In genomic region chr13:77544365-77544764, GRCh38 we compare ENCODE assay signal across 12 cellular contexts. TPM values are rescaled to one million over a fixed set of nuclear protein-coding genes. Genes with fewer than 3 reads are reported as not detected.
DNase-seq lines count a peak whose midpoint lies in the region; ATAC-seq, FAIRE-seq and TF ChIP-seq lines count a peak whose summit lies in the region.
"Had no signal": no experiment of that assay in that cellular context is flagged by ENCODE, and none has a peak within 500 bp of the region (broad histone marks: within the 10 kb centered on the region; RNA-seq: fewer than 3 reads in every experiment).

No MANE protein-coding gene starts in this region.

- no peaks in the 10 kb centered on the region for H3K9me3 ChIP-seq in body of pancreas
- no peaks in the 10 kb centered on the region for H3K9me3 ChIP-seq in tibial artery
- H3K9me3 ChIP-seq: upper lobe of left lung had no signal

- peak; percentile 45 to 73 (median 59) for DNase-seq in body of pancreas
- DNase-seq in iris pigment epithelial cell (ENCODE audit: low read depth) = peak; percentile 65
- DNase-seq in tibial artery = peak; percentile 44 to 68
- DNase-seq in SW 1271 (lab: John Stamatoyannopoulos, UW) = no peak
- DNase-seq in D721Med (ENCODE audit: insufficient read length, low spot score) = no peak
- DNase-seq: activated CD4-positive, alpha-beta T cell treated with anti-CD3 and anti-CD28 coated beads, Interleukin-2, amount 10 ng/mL, durations not matched to agents 7 days and 5 days; GOT3 had no signal

- intact Hi-C loops in body of pancreas (cut with DNase I) = no loop called here
- intact Hi-C loops in tibial artery (cut with DNase I; ENCODE audit: low total_unique reads) = no loop called here

- H3K4me3 ChIP-seq in body of pancreas = no peak overlapping the region
- H3K4me3 ChIP-seq in tibial artery = no peak overlapping the region
- H3K4me3 ChIP-seq: upper lobe of left lung had no signal

- FAIRE-seq in D721Med (lab: Jason Lieb, UNC) = no peak
- FAIRE-seq: islet of Langerhans had no signal

- no peak for TF ChIP-seq POLR2A in body of pancreas (IDR thresholded peaks at IDR 0.05)

- 36 to 42% methylated on average over 1 of the region's 1 CpG for whole genome bisulfite sequencing in body of pancreas, 2 donors

- H3K27ac ChIP-seq in body of pancreas (no peak overlapping the region), tibial artery (no peak overlapping the region)
- H3K27ac ChIP-seq: upper lobe of left lung had no signal

- ATAC-seq in HG02798 (IDR thresholded peaks at IDR 0.05; ENCODE audit: poor library complexity, unreplicated experiment) (peak; percentile 4), body of pancreas (peak; percentile 64), GM21390 (IDR thresholded peaks at IDR 0.05; ENCODE audit: unreplicated experiment) (no peak), HG02678 (IDR thresholded peaks at IDR 0.05; ENCODE audit: unreplicated experiment) (no peak)

- H3K27me3 ChIP-seq in body of pancreas (no peaks in the 10 kb centered on the region), tibial artery (no peaks in the 10 kb centered on the region)
- H3K27me3 ChIP-seq: upper lobe of left lung had no signal

- H3K4me1 ChIP-seq in body of pancreas = peaks cover 5% of the 10 kb centered on the region
- peaks cover 0 to 11% (median 5%) of the 10 kb centered on the region in 4 donors for H3K4me1 ChIP-seq in tibial artery

- TF ChIP-seq CTCF in body of pancreas (IDR thresholded peaks at IDR 0.05) (no peak), tibial artery (IDR thresholded peaks at IDR 0.05) (no peak), D721Med (IDR thresholded peaks at IDR 0.05; ENCODE audit: insufficient read depth, missing control alignments) (no peak)

- H3K36me3 ChIP-seq in body of pancreas (replicated peaks in 1 of 2; ENCODE audit: insufficient read depth in 1 of 2, low read depth in 2 of 2) (no peaks in the 10 kb centered on the region), tibial artery (no peaks in the 10 kb centered on the region)
- H3K36me3 ChIP-seq: upper lobe of left lung had no signal

RNA-seq across cellular contexts. Expression of gene SCEL, which starts 8.9 kb away (rescaled TPM):
- not detected for total RNA-seq in body of pancreas
- total RNA-seq: activated CD4-positive, alpha-beta T cell treated with anti-CD3 and anti-CD28 coated beads, Interleukin-2, amount 10 ng/mL, durations not matched to agents 7 days and 5 days had no signal

Comparison
In these comparisons a context has a peak if more than half of its experiments do, and no peak if none do; other contexts are left out.
1. ATAC-seq: peak in HG02798 (single experiment) and body of pancreas (single experiment); none in GM21390 (single experiment) and HG02678 (single experiment).
2. DNase-seq: peak in body of pancreas (4 of 4), iris pigment epithelial cell (single experiment) and tibial artery (2 of 2); none in SW 1271 (0 of 2) and D721Med (single experiment).